Comparison of ENCODE assay signal across 9 cellular contexts in genomic region chr16:24980077-24980793, GRCh38. TPM values are rescaled to one million over a fixed set of nuclear protein-coding genes. Genes with fewer than 3 reads are reported as not detected.
DNase-seq lines count a peak whose midpoint lies in the region; ATAC-seq, FAIRE-seq and TF ChIP-seq lines count a peak whose summit lies in the region.
"Had no signal": no experiment of that assay in that cellular context is flagged by ENCODE, and none has a peak within 500 bp of the region (broad histone marks: within the 10 kb centered on the region; RNA-seq: fewer than 3 reads in every experiment).

No MANE protein-coding gene starts in this region.

- no peak overlapping the region for H3K9ac ChIP-seq in astrocyte (ENCODE audit: low read length)
- H3K9ac ChIP-seq in skeletal muscle tissue (ENCODE audit: low read depth in 1 of 3, low read length in 3 of 3) = peak overlapping the region; percentile 1 to 47 (median 25)

- H3K36me3 ChIP-seq in astrocyte (ENCODE audit: insufficient read depth, low read length) = peaks cover 8% of the 10 kb centered on the region
- peaks cover 8 to 13% (median 11%) of the 10 kb centered on the region in 3 donors for H3K36me3 ChIP-seq in skeletal muscle tissue (ENCODE audit: control insufficient read depth in 3 of 3, insufficient read depth in 3 of 3, low read length in 3 of 3)
- H3K36me3 ChIP-seq: cardiac muscle cell had no signal

- peaks cover 2% of the 10 kb centered on the region for H4K20me1 ChIP-seq in astrocyte (ENCODE audit: insufficient read depth, low read length)

- no peak overlapping the region for H2AFZ ChIP-seq in astrocyte (ENCODE audit: low read depth, low read length)

- H3K4me3 Mint-ChIP-seq in astrocyte (ENCODE audit: unreplicated experiment) (peak overlapping the region; percentile 41), natural killer cell (no peak overlapping the region)

- no peak for FAIRE-seq in astrocyte (lab: Jason Lieb, UNC)

- TF ChIP-seq CTCF in astrocyte (IDR thresholded peaks at IDR 0.05; ENCODE audit: insufficient read depth, low read depth, low read length) (no peak), natural killer cell (IDR thresholded peaks at IDR 0.05) (no peak)

- H3K27me3 ChIP-seq in astrocyte (ENCODE audit: insufficient read depth, low read length) = no peaks in the 10 kb centered on the region
- no peaks in the 10 kb centered on the region for H3K27me3 ChIP-seq in skeletal muscle tissue (ENCODE audit: control insufficient read depth in 3 of 3, insufficient read depth in 3 of 3, low read length in 3 of 3)
- H3K27me3 ChIP-seq: cardiac muscle cell had no signal

- H3K79me2 ChIP-seq in astrocyte (ENCODE audit: insufficient read depth, low read length) = peaks cover 80% of the 10 kb centered on the region

- H3K27ac Mint-ChIP-seq in astrocyte (ENCODE audit: unreplicated experiment) = peak overlapping the region; percentile 62
- no peak overlapping the region for H3K27ac Mint-ChIP-seq in natural killer cell

- H3K9me3 ChIP-seq in astrocyte (ENCODE audit: insufficient read depth, low read depth, low read length) (no peaks in the 10 kb centered on the region), skeletal muscle tissue (ENCODE audit: control insufficient read depth in 3 of 3, low read length in 3 of 3) (no peaks in the 10 kb centered on the region)

- H3K36me3 Mint-ChIP-seq in astrocyte (ENCODE audit: low read depth, unreplicated experiment) (peaks cover 10% of the 10 kb centered on the region), natural killer cell (no peaks in the 10 kb centered on the region)

- H3K4me1 Mint-ChIP-seq in astrocyte (ENCODE audit: low read depth, unreplicated experiment) (peaks cover 48% of the 10 kb centered on the region), natural killer cell (peaks cover 30 to 34% of the 10 kb centered on the region in 2 donors)

- H3K9me3 Mint-ChIP-seq in astrocyte (ENCODE audit: unreplicated experiment) (no peaks in the 10 kb centered on the region), natural killer cell (no peaks in the 10 kb centered on the region)

- H3K27ac ChIP-seq in astrocyte (ENCODE audit: low read depth, low read length) (no peak overlapping the region), skeletal muscle tissue (ENCODE audit: low read depth, low read length) (peak overlapping the region; percentile 93)
- H3K27ac ChIP-seq: cardiac muscle cell had no signal

- peak; percentile 23 for DNase-seq in astrocyte (ENCODE audit: low read depth)
- no peak for DNase-seq in natural killer cell
- no peak for DNase-seq in AG20443 (ENCODE audit: low spot score)
- DNase-seq in ureter (ENCODE audit: low spot score) = no peak
- DNase-seq in SK-N-DZ (ENCODE audit: low spot score) = no peak

- peak overlapping the region; percentile 30 for H3K4me2 ChIP-seq in astrocyte (ENCODE audit: low read length)

- intact Hi-C loops in natural killer cell (cut with micrococcal nuclease) = no loop called here

- no peak overlapping the region for H3K4me3 ChIP-seq in astrocyte (ENCODE audit: insufficient read depth, low read depth, low read length)
- H3K4me3 ChIP-seq in skeletal muscle tissue (ENCODE audit: low read length in 3 of 3) = peak overlapping the region; percentile 30 to 48 (median 34)
- H3K4me3 ChIP-seq: cardiac muscle cell had no signal

- H3K27me3 Mint-ChIP-seq in astrocyte (ENCODE audit: low read depth, unreplicated experiment) = no peaks in the 10 kb centered on the region
- no peaks in the 10 kb centered on the region for H3K27me3 Mint-ChIP-seq in natural killer cell (ENCODE audit: low read depth in 2 of 2)

- H3K4me1 ChIP-seq in astrocyte (ENCODE audit: insufficient read depth, low read length) (peaks cover 32% of the 10 kb centered on the region), skeletal muscle tissue (ENCODE audit: control insufficient read depth in 3 of 3, insufficient read depth in 3 of 3, low read length in 3 of 3) (peaks cover 74 to 82% (median 74%) of the 10 kb centered on the region in 3 donors)

- ATAC-seq in GM18858 (IDR thresholded peaks at IDR 0.05; ENCODE audit: unreplicated experiment) (peak; percentile 38), HG02798 (IDR thresholded peaks at IDR 0.05; ENCODE audit: poor library complexity, unreplicated experiment) (peak; percentile 51), natural killer cell (no peak)

RNA-seq across cellular contexts. Expression of gene ARHGAP17, which starts 34.9 kb away (rescaled TPM):
- total RNA-seq in astrocyte (71.2 and 75.2 TPM in 2 replicates), skeletal muscle tissue (17.2 TPM), natural killer cell (10 to 100 TPM; 67.0 to 85.7 (median 84.7) TPM), ureter (64.7 TPM)
- 21.4 and 32.6 TPM in 2 replicates for polyA plus RNA-seq in SK-N-DZ (2014; cell fraction: cytosol; rRNA removed)
- polyA plus RNA-seq in SK-N-DZ (2014; cell fraction: nucleus; rRNA removed) = 31.4 and 47.1 TPM in 2 replicates

Comparison
In these comparisons a context has a peak if more than half of its experiments do, and no peak if none do; other contexts are left out.
1. ATAC-seq: peak in GM18858 (single experiment) and HG02798 (single experiment); none in natural killer cell (0 of 3).